In genomic region chr12:57236925-57237652, GRCh38 we compare ENCODE assay signal across 1 cellular context.
TF ChIP-seq lines count a peak whose summit lies in the region.

No MANE protein-coding gene starts in this region.

TF ChIP-seq in SK-N-SH, 30 proteins besides CTCF, POLR2A, EP300 and RAD21 (continued from another document):
- TF ChIP-seq REST (IDR thresholded peaks at IDR 0.05; ENCODE audit: low read depth, low read length) = no peak
- no peak for TF ChIP-seq CHD2 (IDR thresholded peaks at IDR 0.05; ENCODE audit: low read length, partially characterized antibody)
- no peak for TF ChIP-seq USF1 (IDR thresholded peaks at IDR 0.05; ENCODE audit: borderline replicate concordance, low read depth)
- no peak for TF ChIP-seq PBX3 (IDR thresholded peaks at IDR 0.05)
- TF ChIP-seq RCOR1 (IDR thresholded peaks at IDR 0.05; ENCODE audit: low read length) = no peak
- TF ChIP-seq RXRA (IDR thresholded peaks at IDR 0.05; ENCODE audit: borderline replicate concordance, low read depth) = no peak
- TF ChIP-seq SMC3 (IDR thresholded peaks at IDR 0.05; ENCODE audit: low read depth, low read length) = no peak
- no peak for TF ChIP-seq TCF12 (IDR thresholded peaks at IDR 0.05)
- no peak for TF ChIP-seq FOSL2 (IDR thresholded peaks at IDR 0.05; ENCODE audit: borderline replicate concordance, low read depth)
